Comparison of ENCODE assay signal across 25 cellular contexts in the genomic region with DNA sequence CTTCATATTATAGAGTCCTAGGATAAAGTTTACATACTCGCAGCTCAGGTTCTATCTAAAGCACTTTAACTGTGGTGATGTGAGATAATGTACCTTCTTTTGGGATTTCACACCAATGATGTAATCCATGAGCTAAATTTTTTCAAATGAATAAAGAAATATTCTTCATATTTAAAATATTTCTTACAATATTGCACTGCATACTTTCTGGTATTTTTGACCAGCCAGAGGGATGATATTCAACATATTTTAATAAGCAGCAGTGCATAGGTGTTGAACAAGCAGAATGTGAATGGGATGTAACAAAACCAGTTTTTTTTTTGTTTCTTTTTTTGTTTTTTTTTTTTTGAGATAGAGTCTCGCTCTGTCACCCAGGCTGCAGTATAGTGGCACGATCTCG.
DNase-seq lines count a peak whose midpoint lies in the region; ATAC-seq, FAIRE-seq and TF ChIP-seq lines count a peak whose summit lies in the region.
"Had no signal": no experiment of that assay in that cellular context is flagged by ENCODE, and none has a peak within 500 bp of the region (broad histone marks: within the 10 kb centered on the region; RNA-seq: fewer than 3 reads in every experiment).

No MANE protein-coding gene starts in this region.

- POLR2A ChIA-PET in K562 (lab: Yijun Ruan, JAX) = interaction anchor here (0.6 to 0.9 kb wide), 3 partner anchors 153 to 324 kb away, joined by 3 read pairs; no protein-coding TSS in a partner anchor

- H2BK5ac ChIP-seq in trophoblast cell (ENCODE audit: low read depth, low read length, poor library complexity) = no peak overlapping the region

- H3K9ac ChIP-seq in K562 (ENCODE audit: insufficient read depth in 1 of 2, low read depth in 2 of 2, low read length in 2 of 2) (no peak overlapping the region), trophoblast cell (ENCODE audit: low read length) (no peak overlapping the region)
- H3K9ac ChIP-seq: BLaER1 had no signal

- H3K9me1 ChIP-seq in K562 (ENCODE audit: control insufficient read depth, insufficient read depth, low read length) = no peaks in the 10 kb centered on the region

- no peak overlapping the region for H2BK120ac ChIP-seq in trophoblast cell (ENCODE audit: insufficient read depth, low read length, poor library complexity)

- no peaks in the 10 kb centered on the region for H3K79me2 ChIP-seq in K562 (ENCODE audit: control insufficient read depth, insufficient read depth, low read length)
- H3K79me2 ChIP-seq in trophoblast cell (ENCODE audit: control insufficient read depth, insufficient read depth, low read length, poor library complexity) = no peaks in the 10 kb centered on the region

- DNase-seq in HS-27A (ENCODE audit: low read depth) (peak; percentile 7), K562 (ENCODE audit: extremely low read depth in 1 of 4, low spot score in 3 of 4) (no peak), trophoblast cell (peak; percentile 54 to 92), tibial nerve (ENCODE audit: low spot score in 2 of 2) (no peak)
- DNase-seq: 8988T; ACHN; BE2C; C1 segment of cervical spinal cord; CD4-positive, alpha-beta memory T cell; CD4-positive, CD25-positive, alpha-beta regulatory T cell; CD8-positive, alpha-beta memory T cell; COR-L47; DMS 273 treated with DMSO at 0.1 percent for 48 hours; DMS153; DMS53; DMS79; DND-41; EL; GDM1 had no signal

- TF ChIP-seq RAD21 in K562 (CRISPR knock-in tag; conservative IDR thresholded peaks at IDR 0.05 in 1 of 2, IDR thresholded peaks at IDR 0.05 in 1 of 2) = no peak

- H2AFZ ChIP-seq in K562 (ENCODE audit: low read depth, low read length) = no peak overlapping the region
- H2AFZ ChIP-seq in trophoblast cell (ENCODE audit: insufficient read depth, low read length, poor library complexity) = no peak overlapping the region

- TF ChIP-seq CTCF in K562 (IDR thresholded peaks at IDR 0.05 in 2 of 3, conservative IDR thresholded peaks at IDR 0.05 in 1 of 3; ENCODE audit: insufficient read depth in 2 of 3, low read depth in 1 of 3, low read length in 3 of 3) (no peak), tibial nerve (IDR thresholded peaks at IDR 0.05) (no peak)

- no peak overlapping the region for H4K91ac ChIP-seq in trophoblast cell (ENCODE audit: low read depth, low read length)

- no peak overlapping the region for H3K4me2 ChIP-seq in K562 (ENCODE audit: insufficient read depth, low read length)
- no peak overlapping the region for H3K4me2 ChIP-seq in trophoblast cell (ENCODE audit: low read length)
- H3K4me2 ChIP-seq: BLaER1 had no signal

- in situ Hi-C loops in K562 (cut with MboI) = no loop called here

- H3K18ac ChIP-seq in trophoblast cell (ENCODE audit: low read length) = no peak overlapping the region

- intact Hi-C loops in K562 (cut with micrococcal nuclease) = no loop called here

- no peak for FAIRE-seq in K562 (lab: Jason Lieb, UNC)
- FAIRE-seq: A204.1, GM12878, GM12892, GM18507 had no signal

- H3K36me3 ChIP-seq in K562 (ENCODE audit: control insufficient read depth, insufficient read depth, low read length) (no peaks in the 10 kb centered on the region), trophoblast cell (ENCODE audit: control insufficient read depth in 1 of 2, insufficient read depth in 2 of 2, low read length in 2 of 2) (no peaks in the 10 kb centered on the region), tibial nerve (no peaks in the 10 kb centered on the region)
- H3K36me3 ChIP-seq: BE2C, BLaER1 had no signal

- TF ChIP-seq EP300 in K562 (IDR thresholded peaks at IDR 0.05; ENCODE audit: low read length) (no peak), tibial nerve (IDR thresholded peaks at IDR 0.05) (no peak)

- H4K20me1 ChIP-seq in K562 (replicated peaks; ENCODE audit: control insufficient read depth, insufficient read depth, low read length) = no peaks in the 10 kb centered on the region
- H4K20me1 ChIP-seq: BLaER1 had no signal

- H3K4me1 ChIP-seq in K562 (replicated peaks in 1 of 2; ENCODE audit: control insufficient read depth in 2 of 2, insufficient read depth in 2 of 2, low read length in 2 of 2) = peaks cover 2 to 7% of the 10 kb centered on the region in 2 experiments; a peak in 1 of 5 replicates
- no peaks in the 10 kb centered on the region for H3K4me1 ChIP-seq in trophoblast cell (ENCODE audit: control insufficient read depth in 1 of 2, insufficient read depth in 2 of 2, low read length in 2 of 2)
- no peaks in the 10 kb centered on the region for H3K4me1 ChIP-seq in tibial nerve
- H3K4me1 ChIP-seq: BE2C, BLaER1 had no signal

- no TSS peak for BruUV-seq in K562 (replicated peaks; lab: Mats Ljungman, UMichigan)

- H3K27me3 ChIP-seq in K562 (ENCODE audit: control insufficient read depth in 2 of 2, insufficient read depth in 2 of 2, low read length in 2 of 2) (no peaks in the 10 kb centered on the region), trophoblast cell (ENCODE audit: insufficient read depth, low read length) (no peaks in the 10 kb centered on the region), tibial nerve (no peaks in the 10 kb centered on the region)
- H3K27me3 ChIP-seq: BE2C, BLaER1 had no signal

- 15% methylated on average over 2 of the region's 4 CpGs for WGBS in K562 (ENCODE audit: insufficient coverage, low coverage, missing lambda C conversion rate)
- no CpG with 5 or more reads among the region's 4 CpGs for WGBS in trophoblast cell (ENCODE audit: extremely low coverage, insufficient coverage, insufficient read length)
- WGBS in tibial nerve, 2 donors = 80 to 81% methylated on average over 4 of the region's 4 CpGs

- no peaks in the 10 kb centered on the region for H3K79me1 ChIP-seq in trophoblast cell (ENCODE audit: low read length)

- H2AK5ac ChIP-seq in trophoblast cell (ENCODE audit: low read length) = no peak overlapping the region

- H2BK12ac ChIP-seq in trophoblast cell (ENCODE audit: low read length) = no peak overlapping the region

- no peak overlapping the region for H3K27ac ChIP-seq in K562 (ENCODE audit: extremely low read depth, low read depth, low read length)
- no peak overlapping the region for H3K27ac ChIP-seq in trophoblast cell (ENCODE audit: low read depth, low read length)
- no peak overlapping the region for H3K27ac ChIP-seq in tibial nerve
- H3K27ac ChIP-seq: BLaER1 had no signal

- H3K9me3 ChIP-seq in K562 (replicated peaks; ENCODE audit: control insufficient read depth, insufficient read depth, low read depth, low read length) (peaks cover 6% of the 10 kb centered on the region), trophoblast cell (ENCODE audit: insufficient read depth, low read depth, low read length) (no peaks in the 10 kb centered on the region), tibial nerve (no peaks in the 10 kb centered on the region)
- H3K9me3 ChIP-seq: BE2C had no signal

- no peak overlapping the region for H3K23ac ChIP-seq in trophoblast cell (ENCODE audit: low read length)

- TF ChIP-seq POLR2A in K562 (conservative IDR thresholded peaks at IDR 0.05) (no peak), tibial nerve (IDR thresholded peaks at IDR 0.05) (no peak)

- H3K4me3 ChIP-seq in K562 (no peak overlapping the region), trophoblast cell (ENCODE audit: low read depth, low read length) (no peak overlapping the region), tibial nerve (no peak overlapping the region)
- H3K4me3 ChIP-seq: BLaER1, GM12878 had no signal

- H4K8ac ChIP-seq in trophoblast cell (ENCODE audit: low read depth, low read length) = no peak overlapping the region

- no peak overlapping the region for H3K4ac ChIP-seq in trophoblast cell (ENCODE audit: low read depth, low read length)

- ATAC-seq in K562 (no peak), GM19023 (IDR thresholded peaks at IDR 0.05; ENCODE audit: unreplicated experiment) (no peak)
- ATAC-seq: GM12878 had no signal

- CTCF ChIA-PET in K562 (lab: Yijun Ruan, JAX; ENCODE audit: low intra/inter-chr PET ratio) = no interaction called here

- no peak overlapping the region for H4K12ac ChIP-seq in trophoblast cell (ENCODE audit: low read depth, low read length)

- H3K14ac ChIP-seq in trophoblast cell (ENCODE audit: low read length) = no peak overlapping the region

TF ChIP-seq in K562, 482 proteins besides CTCF, POLR2A, EP300 and RAD21:
- TF ChIP-seq ATF3 (IDR thresholded peaks at IDR 0.05) (peak; percentile 51), ATF3 (CRISPR knock-in tag; conservative IDR thresholded peaks at IDR 0.05) (no peak), CREB3 (tag; conservative IDR thresholded peaks at IDR 0.05; ENCODE audit: low read depth) (no peak)

Comparison
In these comparisons a context has a peak if more than half of its experiments do, and no peak if none do; other contexts are left out.
1. DNase-seq: peak in HS-27A (single experiment) and trophoblast cell (2 of 2); none in K562 (0 of 4) and tibial nerve (0 of 2).